18 cellular contexts compared by ENCODE assay signal in genomic region chr20:61768926-61769832, GRCh38.
"Had no signal": no experiment of that assay in that cellular context is flagged by ENCODE, and none has a peak within 500 bp of the region (broad histone marks: within the 10 kb centered on the region; RNA-seq: fewer than 3 reads in every experiment).

No MANE protein-coding gene starts in this region.

- H3K36me3 Mint-ChIP-seq: mesothelial cell of epicardium; natural killer cell; stimulated activated effector memory CD8-positive, alpha-beta T cell treated with anti-CD3 and anti-CD28 coated beads, Interleukin-12 subunit alpha, Interleukin-12 subunit beta, amount 100 ng/mL, for 72 hours had no signal

- H3K4me3 ChIP-seq: heart left ventricle, pancreas, prostate gland, tibial artery, upper lobe of left lung, uterus had no signal

- H3K9me3 ChIP-seq: heart left ventricle, pancreas, prostate gland, tibial artery, upper lobe of left lung, uterus had no signal

- H3K9me3 Mint-ChIP-seq: mesothelial cell of epicardium; natural killer cell; neural crest cell; stimulated activated effector memory CD8-positive, alpha-beta T cell treated with anti-CD3 and anti-CD28 coated beads, Interleukin-12 subunit alpha, Interleukin-12 subunit beta, amount 100 ng/mL, for 72 hours had no signal

- H3K27ac Mint-ChIP-seq: mesothelial cell of epicardium; natural killer cell; stimulated activated effector memory CD8-positive, alpha-beta T cell treated with anti-CD3 and anti-CD28 coated beads, Interleukin-12 subunit alpha, Interleukin-12 subunit beta, amount 100 ng/mL, for 72 hours had no signal

- ATAC-seq: esophagus mucosa; heart left ventricle; natural killer cell; pancreas; stimulated activated effector memory CD8-positive, alpha-beta T cell treated with anti-CD3 and anti-CD28 coated beads, Interleukin-12 subunit alpha, Interleukin-12 subunit beta, amount 100 ng/mL, for 72 hours; stimulated activated naive CD8-positive, alpha-beta T cell treated with anti-CD3 and anti-CD28 coated beads, Interleukin-15, Interleukin-2, amounts not matched to agents 100 U/mL and 50 U/mL, for 24 hours had no signal

- H3K4me1 Mint-ChIP-seq: mesothelial cell of epicardium; natural killer cell; stimulated activated effector memory CD8-positive, alpha-beta T cell treated with anti-CD3 and anti-CD28 coated beads, Interleukin-12 subunit alpha, Interleukin-12 subunit beta, amount 100 ng/mL, for 72 hours had no signal

- H3K27ac ChIP-seq: heart left ventricle, pancreas, prostate gland, tibial artery, upper lobe of left lung, uterus had no signal

- H3K4me1 ChIP-seq: heart left ventricle, pancreas, prostate gland, tibial artery, upper lobe of left lung, uterus had no signal

- DNase-seq: effector memory CD4-positive, alpha-beta T cell; heart left ventricle; hippocampal formation; kidney glomerular epithelial cell; natural killer cell; pancreas; small intestine; stimulated activated CD4-positive, alpha-beta T cell treated with anti-CD3 and anti-CD28 coated beads, Interleukin-2, amount 100 ng/mL, for 48 hours; stimulated activated CD8-positive, alpha-beta memory T cell treated with anti-CD3 and anti-CD28 coated beads, Interleukin-4, amount 100 ng/mL, for 48 hours; stimulated activated naive CD8-positive, alpha-beta T cell treated with anti-CD3 and anti-CD28 coated beads, Interleukin-15, Interleukin-2, amounts not matched to agents 100 U/mL and 50 U/mL, for 24 hours; upper lobe of left lung; uterus had no signal

- H3K4me3 Mint-ChIP-seq: mesothelial cell of epicardium; natural killer cell; neural crest cell; stimulated activated effector memory CD8-positive, alpha-beta T cell treated with anti-CD3 and anti-CD28 coated beads, Interleukin-12 subunit alpha, Interleukin-12 subunit beta, amount 100 ng/mL, for 72 hours had no signal

- H3K27me3 ChIP-seq: pancreas, upper lobe of left lung, uterus had no signal
